Comparison of ENCODE assay signal across 1 cellular context in genomic region chr5:140381351-140381750, GRCh38.
TF ChIP-seq lines count a peak whose summit lies in the region.

No MANE protein-coding gene starts in this region.

TF ChIP-seq in K562, 482 proteins besides CTCF, POLR2A, EP300 and RAD21:
- TF ChIP-seq THAP12 (CRISPR knock-in tag; IDR thresholded peaks at IDR 0.05): no peak
- peak; percentile 17 for TF ChIP-seq ZNF121 (CRISPR knock-in tag; conservative IDR thresholded peaks at IDR 0.05)
